In genomic region chr14:75981426-75981825, GRCh38 we compare ENCODE assay signal across 8 cellular contexts. TPM values are rescaled to one million over a fixed set of nuclear protein-coding genes. Genes with fewer than 3 reads are reported as not detected.
A peak's percentile ranks its signal among the peaks of the same experiment; 100 is the strongest.
DNase-seq lines count a peak whose midpoint lies in the region; ATAC-seq and TF ChIP-seq lines count a peak whose summit lies in the region.

No MANE protein-coding gene starts in this region.

- peak overlapping the region; percentile 84 for H3K4me3 Mint-ChIP-seq in activated CD4-positive, alpha-beta T cell treated with anti-CD3 and anti-CD28 coated beads, Interleukin-2, amount 10 ng/mL, durations not matched to agents 24 days and 14 days

- peaks cover 2% of the 10 kb centered on the region for H3K36me3 Mint-ChIP-seq in activated CD4-positive, alpha-beta T cell treated with anti-CD3 and anti-CD28 coated beads, Interleukin-2, amount 10 ng/mL, durations not matched to agents 24 days and 14 days (ENCODE audit: low read depth)

- peak overlapping the region; percentile 24 for H2BK5ac ChIP-seq in mesenchymal stem cell (ENCODE audit: low read depth, low read length, poor library complexity, severe bottlenecking)

- peak overlapping the region; percentile 23 for H3K27ac Mint-ChIP-seq in activated CD4-positive, alpha-beta T cell treated with anti-CD3 and anti-CD28 coated beads, Interleukin-2, amount 10 ng/mL, durations not matched to agents 24 days and 14 days

- POLR2A ChIA-PET in PC-9 (lab: Charles Lee; ENCODE audit: unreplicated experiment), result no interaction called here

- peaks cover 14% of the 10 kb centered on the region for H3K27me3 Mint-ChIP-seq in activated CD4-positive, alpha-beta T cell treated with anti-CD3 and anti-CD28 coated beads, Interleukin-2, amount 10 ng/mL, durations not matched to agents 24 days and 14 days

- H3K27ac ChIP-seq in PC-9, result no peak overlapping the region
- H3K27ac ChIP-seq in mesenchymal stem cell (ENCODE audit: low read length, poor library complexity, severe bottlenecking), result peak overlapping the region; percentile 82
- H3K27ac ChIP-seq in subcutaneous abdominal adipose tissue (ENCODE audit: low read depth, low read length), result peak overlapping the region; percentile 92

- 1% methylated on average over 6 of the region's 10 CpGs for WGBS in mesenchymal stem cell

- H2AFZ ChIP-seq in PC-9 (peak overlapping the region; percentile 94), mesenchymal stem cell (ENCODE audit: low read depth, low read length) (no peak overlapping the region)

- CTCF ChIA-PET in PC-9 (lab: Charles Lee), result interaction anchor here (0.6 to 3.3 kb wide), 10 partner anchors 70 to 460 kb away, joined by 3 to 82 read pairs (median 18); partner anchors contain the start of gene FLVCR2

- no peaks in the 10 kb centered on the region; the same call in 1 of the 2 replicates for H4K20me1 ChIP-seq in PC-9 (ENCODE audit: insufficient read depth)

- ATAC-seq in HG02870 (IDR thresholded peaks at IDR 0.05; ENCODE audit: unreplicated experiment) (peak; percentile 42), HG02571 (IDR thresholded peaks at IDR 0.05; ENCODE audit: unreplicated experiment) (no peak)

- no peak overlapping the region for H4K91ac ChIP-seq in mesenchymal stem cell (ENCODE audit: low read length)

- H3K36me3 ChIP-seq in PC-9 (ENCODE audit: low read depth) (no peaks in the 10 kb centered on the region), mesenchymal stem cell (ENCODE audit: control insufficient read depth in 1 of 2, insufficient read depth in 2 of 2, low read depth in 1 of 2, low read length in 2 of 2) (no peaks in the 10 kb centered on the region), subcutaneous abdominal adipose tissue (ENCODE audit: control insufficient read depth in 5 of 5, insufficient read depth in 5 of 5, low read length in 5 of 5) (no peaks in the 10 kb centered on the region)

- H3K23ac ChIP-seq in mesenchymal stem cell (ENCODE audit: low read length in 2 of 2), result no peak overlapping the region

- peaks cover 6% of the 10 kb centered on the region for H3K79me2 ChIP-seq in PC-9 (ENCODE audit: low read depth)

- H3K4me1 ChIP-seq in PC-9 (replicated peaks; ENCODE audit: insufficient read depth), result peaks cover 35% of the 10 kb centered on the region
- H3K4me1 ChIP-seq in mesenchymal stem cell (ENCODE audit: control insufficient read depth, insufficient read depth, low read depth, low read length), result peaks cover 34% of the 10 kb centered on the region
- H3K4me1 ChIP-seq in subcutaneous abdominal adipose tissue (ENCODE audit: control insufficient read depth in 5 of 5, insufficient read depth in 5 of 5, low read length in 5 of 5), result peaks cover 12 to 63% (median 58%) of the 10 kb centered on the region in 5 donors

- no peaks in the 10 kb centered on the region for H3K9me3 Mint-ChIP-seq in activated CD4-positive, alpha-beta T cell treated with anti-CD3 and anti-CD28 coated beads, Interleukin-2, amount 10 ng/mL, durations not matched to agents 24 days and 14 days

- H3K9me3 ChIP-seq in PC-9 (ENCODE audit: insufficient read depth, low read depth), result no peaks in the 10 kb centered on the region
- no peaks in the 10 kb centered on the region for H3K9me3 ChIP-seq in mesenchymal stem cell (ENCODE audit: control insufficient read depth, low read length)
- no peaks in the 10 kb centered on the region for H3K9me3 ChIP-seq in subcutaneous abdominal adipose tissue (ENCODE audit: control insufficient read depth in 5 of 5, low read length in 5 of 5)

- H3K18ac ChIP-seq in mesenchymal stem cell (ENCODE audit: low read depth in 1 of 2, low read length in 2 of 2), result peak overlapping the region in 1 of 2 experiments; percentile 41

- H2BK120ac ChIP-seq in mesenchymal stem cell (ENCODE audit: low read depth, low read length), result no peak overlapping the region

- peak; percentile 81 for DNase-seq in activated CD4-positive, alpha-beta T cell treated with anti-CD3 and anti-CD28 coated beads, Interleukin-2, amount 10 ng/mL, durations not matched to agents 24 days and 14 days
- no peak for DNase-seq in activated CD4-positive, alpha-beta T cell treated with anti-CD3 and anti-CD28 coated beads, Interleukin-2, amount 50 U/mL, for 4 hours
- DNase-seq in PC-9 (no peak), mesenchymal stem cell (no peak)
- peak; percentile 2 for DNase-seq in central memory CD4-positive, alpha-beta T cell

- no peak overlapping the region for H2AK5ac ChIP-seq in mesenchymal stem cell (ENCODE audit: low read length, severe bottlenecking)

- H3K4me3 ChIP-seq in PC-9 (peak overlapping the region; percentile 85), mesenchymal stem cell (ENCODE audit: insufficient read depth in 1 of 2, low read depth in 1 of 2, low read length in 2 of 2) (peak overlapping the region; percentile 41 to 78), subcutaneous abdominal adipose tissue (ENCODE audit: low read depth in 1 of 5, low read length in 5 of 5) (peak overlapping the region; percentile 69 to 79 (median 74))

- peaks cover 37% of the 10 kb centered on the region for H3K4me1 Mint-ChIP-seq in activated CD4-positive, alpha-beta T cell treated with anti-CD3 and anti-CD28 coated beads, Interleukin-2, amount 10 ng/mL, durations not matched to agents 24 days and 14 days

- no peak overlapping the region for H3K4ac ChIP-seq in mesenchymal stem cell (ENCODE audit: low read depth in 1 of 2, low read length in 2 of 2)

- H2BK15ac ChIP-seq in mesenchymal stem cell (ENCODE audit: low read depth, poor library complexity, severe bottlenecking), result no peak overlapping the region

- peak overlapping the region; percentile 90 for H3K9ac ChIP-seq in mesenchymal stem cell (ENCODE audit: low read length)
- peak overlapping the region; percentile 63 to 91 (median 84) for H3K9ac ChIP-seq in subcutaneous abdominal adipose tissue (ENCODE audit: low read length in 5 of 5)

- intact Hi-C loops in activated CD4-positive, alpha-beta T cell treated with anti-CD3 and anti-CD28 coated beads, Interleukin-2, amount 10 ng/mL, durations not matched to agents 24 days and 14 days (cut with micrococcal nuclease), result loop anchor here (1.0 to 10.0 kb wide), 2 partner anchors 173 to 404 kb away; partner anchors contain the start of gene GPATCH2L
- intact Hi-C loops in PC-9 (cut with micrococcal nuclease; ENCODE audit: unreplicated experiment), result loop anchor here (5.0 kb wide), 1 partner anchor 319 kb away; the partner anchor contains the start of genes ERG28 and TTLL5

- no peak overlapping the region for H2BK12ac ChIP-seq in mesenchymal stem cell (ENCODE audit: low read length in 2 of 2)

- H3K14ac ChIP-seq in mesenchymal stem cell (ENCODE audit: low read length in 2 of 2), result no peak overlapping the region

- BruUV-seq in PC-9 (replicated peaks; lab: Mats Ljungman, UMichigan), result TSS peak; percentile 77

- no peaks in the 10 kb centered on the region for H3K9me2 ChIP-seq in PC-9 (ENCODE audit: insufficient read depth)

- no peak overlapping the region for H4K8ac ChIP-seq in mesenchymal stem cell (ENCODE audit: low read length)

- H3K27me3 ChIP-seq in PC-9 (ENCODE audit: insufficient read depth, low read depth) (no peaks in the 10 kb centered on the region), mesenchymal stem cell (ENCODE audit: control insufficient read depth in 1 of 2, insufficient read depth in 1 of 2, low read length in 2 of 2) (no peaks in the 10 kb centered on the region), subcutaneous abdominal adipose tissue (ENCODE audit: control insufficient read depth in 5 of 5, insufficient read depth in 4 of 5, low read length in 5 of 5) (no peaks in the 10 kb centered on the region)

- H3K79me1 ChIP-seq in mesenchymal stem cell (replicated peaks; ENCODE audit: low read length, poor library complexity, severe bottlenecking), result peaks cover 28% of the 10 kb centered on the region

- peaks cover 12% of the 10 kb centered on the region for H3F3A ChIP-seq in PC-9 (ENCODE audit: insufficient read depth, low read depth)

- H3K4me2 ChIP-seq in PC-9 (peak overlapping the region; percentile 87), mesenchymal stem cell (ENCODE audit: low read length, poor library complexity, severe bottlenecking) (peak overlapping the region; percentile 89)

- no peak for TF ChIP-seq CTCF in PC-9 (conservative IDR thresholded peaks at IDR 0.05)

RNA-seq across cellular contexts. Expression of gene TGFB3, which starts 0.4 kb away (rescaled TPM):
- 2.4 and 3.6 TPM in 2 replicates for total RNA-seq in activated CD4-positive, alpha-beta T cell treated with anti-CD3 and anti-CD28 coated beads, Interleukin-2, amount 10 ng/mL, durations not matched to agents 24 days and 14 days
- total RNA-seq in PC-9 (2021), result 2.8 and 7.0 TPM in 2 replicates
- polyA plus RNA-seq in mesenchymal stem cell (2013, experiment 1 of 2), result 2.1 TPM
- polyA plus RNA-seq in mesenchymal stem cell (2013, experiment 2 of 2), result 1.8 TPM

RNA-seq across cellular contexts. Expression of gene IFT43, which starts 4.1 kb away (rescaled TPM):
- 8.9 and 10.2 TPM in 2 replicates for total RNA-seq in activated CD4-positive, alpha-beta T cell treated with anti-CD3 and anti-CD28 coated beads, Interleukin-2, amount 10 ng/mL, durations not matched to agents 24 days and 14 days
- 98.8 and 112 TPM in 2 replicates for total RNA-seq in PC-9 (2021)
- polyA plus RNA-seq in mesenchymal stem cell (2013, experiment 1 of 2), result 19.5 TPM
- polyA plus RNA-seq in mesenchymal stem cell (2013, experiment 2 of 2), result 17.7 TPM

Comparison
In these comparisons a context has a peak if more than half of its experiments do, and no peak if none do; other contexts are left out.
1. DNase-seq: peak in activated CD4-positive, alpha-beta T cell treated with anti-CD3 and anti-CD28 coated beads, Interleukin-2, amount 10 ng/mL, durations not matched to agents 24 days and 14 days (single experiment) and central memory CD4-positive, alpha-beta T cell (single experiment); none in activated CD4-positive, alpha-beta T cell treated with anti-CD3 and anti-CD28 coated beads, Interleukin-2, amount 50 U/mL, for 4 hours (0 of 2), PC-9 (0 of 2) and mesenchymal stem cell (single experiment).
2. Peak in every context shown above with its lines, with median percentiles within 50 percentile points of each other: H3K4me3 ChIP-seq.